ENCODE assay signal across 1 cellular context in genomic region chr6:39892490-39893129, GRCh38.
TF ChIP-seq lines count a peak whose summit lies in the region.

No MANE protein-coding gene starts in this region.

TF ChIP-seq in K562, 482 proteins besides CTCF, POLR2A, EP300 and RAD21 (continued from another document and continues in another):
- no peak for TF ChIP-seq ZNF512 (tag; IDR thresholded peaks at IDR 0.05)
- no peak for TF ChIP-seq JUNB (CRISPR knock-in tag; conservative IDR thresholded peaks at IDR 0.05)
- no peak for TF ChIP-seq KDM2B (CRISPR knock-in tag; IDR thresholded peaks at IDR 0.05)
- TF ChIP-seq CBFA2T3 (IDR thresholded peaks at IDR 0.05), result peak; percentile 59
- peak; percentile 53 for TF ChIP-seq DEAF1 (CRISPR knock-in tag; IDR thresholded peaks at IDR 0.05)
- no peak for TF ChIP-seq ZNF347 (CRISPR knock-in tag; IDR thresholded peaks at IDR 0.05; ENCODE audit: low read depth)
- TF ChIP-seq ZNF764 (CRISPR knock-in tag; IDR thresholded peaks at IDR 0.05; ENCODE audit: low read depth), result no peak
- no peak for TF ChIP-seq ZNF146 (CRISPR knock-in tag; IDR thresholded peaks at IDR 0.05; ENCODE audit: unreplicated experiment)
- no peak for TF ChIP-seq ZBTB9 (CRISPR knock-in tag; IDR thresholded peaks at IDR 0.05)
- no peak for TF ChIP-seq ELK3 (CRISPR knock-in tag; IDR thresholded peaks at IDR 0.05)
- no peak for TF ChIP-seq ZNF318 (IDR thresholded peaks at IDR 0.05; ENCODE audit: borderline replicate concordance in 1 of 2, low read depth in 1 of 2)
- no peak for TF ChIP-seq PRMT5 (CRISPR knock-in tag; IDR thresholded peaks at IDR 0.05)
- TF ChIP-seq MBD1 (CRISPR knock-in tag; IDR thresholded peaks at IDR 0.05), result no peak
- TF ChIP-seq PYGO2 (tag; IDR thresholded peaks at IDR 0.05), result no peak
- no peak for TF ChIP-seq ZNF696 (CRISPR knock-in tag; conservative IDR thresholded peaks at IDR 0.05)
- no peak for TF ChIP-seq SMAD3 (CRISPR knock-in tag; conservative IDR thresholded peaks at IDR 0.05)
- TF ChIP-seq GTF2B (IDR thresholded peaks at IDR 0.05; ENCODE audit: extremely low read depth, insufficient read length), result no peak
- TF ChIP-seq PRDM10 (IDR thresholded peaks at IDR 0.05; ENCODE audit: partially characterized antibody), result no peak
- no peak for TF ChIP-seq RFX5 (IDR thresholded peaks at IDR 0.05; ENCODE audit: low read depth, low read length)
- TF ChIP-seq SMARCA5 (IDR thresholded peaks at IDR 0.05), result no peak
- TF ChIP-seq KDM5B (IDR thresholded peaks at IDR 0.05; ENCODE audit: insufficient replicate concordance, low read depth, low read length), result no peak
- peak; percentile 31; the same call in 1 of the 2 replicates for TF ChIP-seq TAL1 (IDR thresholded peaks at IDR 0.05)
- no peak for TF ChIP-seq MNT (conservative IDR thresholded peaks at IDR 0.05)
- no peak for TF ChIP-seq ELF2 (CRISPR knock-in tag; IDR thresholded peaks at IDR 0.05)
- no peak for TF ChIP-seq ZBTB5 (IDR thresholded peaks at IDR 0.05)
- TF ChIP-seq SMARCB1 (IDR thresholded peaks at IDR 0.05; ENCODE audit: insufficient read length, low read depth), result no peak
- TF ChIP-seq TGIF2 (CRISPR knock-in tag; IDR thresholded peaks at IDR 0.05), result no peak
- TF ChIP-seq ZNF589 (CRISPR knock-in tag; IDR thresholded peaks at IDR 0.05; ENCODE audit: low read depth), result no peak
